Comparison of ENCODE assay signal across 8 cellular contexts in the genomic region with DNA sequence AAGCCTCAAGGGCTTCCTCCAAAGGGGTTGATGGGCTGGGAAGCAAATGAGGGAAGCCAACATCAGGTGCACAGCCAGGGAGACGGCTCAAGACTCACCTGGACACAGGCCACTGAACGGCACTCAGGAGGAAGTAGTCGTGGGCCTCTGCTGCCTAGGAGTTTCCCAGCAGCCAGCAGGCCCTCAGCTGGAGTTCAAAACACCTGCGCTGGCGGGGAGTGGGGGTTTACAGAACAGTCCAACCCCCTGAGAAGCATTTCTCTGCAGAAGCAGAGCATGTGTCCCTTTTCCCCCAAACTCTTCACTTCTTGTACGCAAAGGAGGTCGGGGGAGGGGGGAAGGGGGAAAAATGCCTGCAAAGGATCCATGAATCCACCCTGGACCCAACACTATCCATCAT. TPM values are rescaled to one million over a fixed set of nuclear protein-coding genes. Genes with fewer than 3 reads are reported as not detected.
DNase-seq lines count a peak whose midpoint lies in the region; TF ChIP-seq lines count a peak whose summit lies in the region.

No MANE protein-coding gene starts in this region.

- CTCF ChIA-PET in mammary epithelial cell (lab: Charles Lee; ENCODE audit: low non-redundant PET), result no interaction called here
- CTCF ChIA-PET in activated CD4-positive, alpha-beta memory T cell treated with anti-CD3 and anti-CD28 coated beads, Interleukin-2, amount 10 ng/mL, durations not matched to agents 7 days and 5 days (lab: Charles Lee), result interaction anchor here (1.0 to 7.2 kb wide), 4 partner anchors 16 to 151 kb away, joined by 4 to 86 read pairs (median 25); no protein-coding TSS in a partner anchor

- no peaks in the 10 kb centered on the region for H3K36me3 Mint-ChIP-seq in activated CD4-positive, alpha-beta memory T cell treated with anti-CD3 and anti-CD28 coated beads, Interleukin-2, amount 10 ng/mL, durations not matched to agents 7 days and 5 days (ENCODE audit: low read depth)

- H3K4me3 Mint-ChIP-seq in activated CD4-positive, alpha-beta memory T cell treated with anti-CD3 and anti-CD28 coated beads, Interleukin-2, amount 10 ng/mL, durations not matched to agents 7 days and 5 days, result no peak overlapping the region

- H2AFZ ChIP-seq in mammary epithelial cell (ENCODE audit: low read depth, low read length) (no peak overlapping the region), neuron (ENCODE audit: low read depth, low read length) (no peak overlapping the region)

- H3K27me3 ChIP-seq in mammary epithelial cell (ENCODE audit: insufficient read depth, low read length) (no peaks in the 10 kb centered on the region), neuron (ENCODE audit: insufficient read depth, low read length) (no peaks in the 10 kb centered on the region)

- intact Hi-C loops in mammary epithelial cell (cut with micrococcal nuclease), result loop anchor here (10.0 kb wide), 1 partner anchor 398 kb away; no protein-coding TSS in a partner anchor

- DNase-seq in Caki2 (ENCODE audit: low read depth), result peak; percentile 28
- DNase-seq in NCI-H2196 (lab: John Stamatoyannopoulos, UW; ENCODE audit: unreplicated experiment), result peak; percentile 31
- DNase-seq in mammary epithelial cell, result no peak
- no peak for DNase-seq in NCI-H187 treated with DMSO at 0.1 percent for 48 hours (lab: John Stamatoyannopoulos, UW)
- no peak for DNase-seq in activated naive CD4-positive, alpha-beta T cell treated with Interleukin-2 at 50 U/mL for 16 hours
- no peak for DNase-seq in activated CD4-positive, alpha-beta memory T cell treated with anti-CD3 and anti-CD28 coated beads, Interleukin-2, amount 10 ng/mL, durations not matched to agents 7 days and 5 days
- DNase-seq in foreskin fibroblast, result no peak

- no peak overlapping the region for H3K27ac ChIP-seq in mammary epithelial cell (ENCODE audit: insufficient read depth, low read depth, low read length)

- POLR2A ChIA-PET in activated CD4-positive, alpha-beta memory T cell treated with anti-CD3 and anti-CD28 coated beads, Interleukin-2, amount 10 ng/mL, durations not matched to agents 7 days and 5 days (lab: Charles Lee), result interaction anchor here (0.8 kb wide), 1 partner anchor 150 kb away, joined by 3 read pairs; no protein-coding TSS in a partner anchor

- no peaks in the 10 kb centered on the region for H3K9me3 Mint-ChIP-seq in activated CD4-positive, alpha-beta memory T cell treated with anti-CD3 and anti-CD28 coated beads, Interleukin-2, amount 10 ng/mL, durations not matched to agents 7 days and 5 days

- H3K27me3 Mint-ChIP-seq in activated CD4-positive, alpha-beta memory T cell treated with anti-CD3 and anti-CD28 coated beads, Interleukin-2, amount 10 ng/mL, durations not matched to agents 7 days and 5 days, result peaks cover 46% of the 10 kb centered on the region

- peak overlapping the region in 1 of 3 experiments; percentile 6 for H3K4me3 ChIP-seq in mammary epithelial cell (replicated peaks in 1 of 3; ENCODE audit: insufficient read depth in 1 of 3, low read depth in 2 of 3, low read length in 3 of 3)
- H3K4me3 ChIP-seq in neuron (ENCODE audit: low read length), result peak overlapping the region; percentile 52
- no peak overlapping the region for H3K4me3 ChIP-seq in foreskin fibroblast (ENCODE audit: low read depth in 1 of 2, low read length in 2 of 2)

- H3K4me2 ChIP-seq in mammary epithelial cell (ENCODE audit: insufficient read depth, low read depth, low read length), result peak overlapping the region; percentile 76

- H3K27ac Mint-ChIP-seq in activated CD4-positive, alpha-beta memory T cell treated with anti-CD3 and anti-CD28 coated beads, Interleukin-2, amount 10 ng/mL, durations not matched to agents 7 days and 5 days, result no peak overlapping the region

- H3K4me1 Mint-ChIP-seq in activated CD4-positive, alpha-beta memory T cell treated with anti-CD3 and anti-CD28 coated beads, Interleukin-2, amount 10 ng/mL, durations not matched to agents 7 days and 5 days, result peaks cover 31% of the 10 kb centered on the region

- H3K9ac ChIP-seq in mammary epithelial cell (ENCODE audit: insufficient read depth, low read length), result no peak overlapping the region

- in situ Hi-C loops in Caki2 (cut with HindIII; ENCODE audit: low pct_unique_long_range_greater_than_20kb, low sequenced_read_pairs) (no loop called here), mammary epithelial cell (cut with MboI; ENCODE audit: low sequenced_read_pairs in 2 of 2) (no loop called here)

- no peaks in the 10 kb centered on the region for H3K79me2 ChIP-seq in mammary epithelial cell (ENCODE audit: insufficient read depth, low read length)

- peaks cover 32% of the 10 kb centered on the region for H3K4me1 ChIP-seq in mammary epithelial cell (ENCODE audit: insufficient read depth, low read length)
- H3K4me1 ChIP-seq in neuron (ENCODE audit: insufficient read depth, low read length), result peaks cover 55% of the 10 kb centered on the region

- no peaks in the 10 kb centered on the region for H3K36me3 ChIP-seq in mammary epithelial cell (ENCODE audit: insufficient read depth, low read length)
- no peaks in the 10 kb centered on the region for H3K36me3 ChIP-seq in neuron (ENCODE audit: insufficient read depth, low read length)

- BruUV-seq in mammary epithelial cell (replicated peaks; lab: Mats Ljungman, UMichigan), result no TSS peak

- 39% methylated on average over 7 of the region's 7 CpGs for WGBS in mammary epithelial cell (ENCODE audit: low coverage, missing lambda C conversion rate)

- TF ChIP-seq CTCF in mammary epithelial cell (conservative IDR thresholded peaks at IDR 0.05 in 1 of 2, IDR thresholded peaks at IDR 0.05 in 1 of 2; ENCODE audit: extremely low read depth in 1 of 2, insufficient read depth in 1 of 2, low read depth in 1 of 2, low read length in 2 of 2) (no peak), foreskin fibroblast (IDR thresholded peaks at IDR 0.05; ENCODE audit: low read depth, low read length) (no peak)

- dilution Hi-C loops in mammary epithelial cell (cut with HindIII; ENCODE audit: low sequenced_read_pairs), result no loop called here

- no peaks in the 10 kb centered on the region for H3K9me3 ChIP-seq in mammary epithelial cell (replicated peaks; ENCODE audit: insufficient read depth, low read length)
- H3K9me3 ChIP-seq in neuron (ENCODE audit: low read length), result no peaks in the 10 kb centered on the region

- no peaks in the 10 kb centered on the region for H4K20me1 ChIP-seq in mammary epithelial cell (ENCODE audit: insufficient read depth, low read length)

RNA-seq across cellular contexts. Expression of a gene that starts 2.3 kb away (rescaled TPM):
- 3.9 and 6.6 TPM in 2 replicates for total RNA-seq in Caki2 (2014; rRNA removed; shearing (Covaris generic); ENCODE audit: low replicate concordance)
- total RNA-seq in mammary epithelial cell, result 1 to 10 TPM; 3.2 to 9.7 TPM
- 1.9 TPM for polyA plus RNA-seq in mammary epithelial cell
- 5.3 TPM for polyA minus RNA-seq in mammary epithelial cell
- total RNA-seq in activated CD4-positive, alpha-beta memory T cell treated with anti-CD3 and anti-CD28 coated beads, Interleukin-2, amount 10 ng/mL, durations not matched to agents 7 days and 5 days, result 1 to 10 TPM; 4.5 to 4.8 TPM

Comparison
In these comparisons a context has a peak if more than half of its experiments do, and no peak if none do; other contexts are left out.
1. DNase-seq: peak in Caki2 (single experiment) and NCI-H2196 (single experiment); none in mammary epithelial cell (single experiment), NCI-H187 treated with DMSO at 0.1 percent for 48 hours (single experiment), activated naive CD4-positive, alpha-beta T cell treated with Interleukin-2 at 50 U/mL for 16 hours (single experiment), activated CD4-positive, alpha-beta memory T cell treated with anti-CD3 and anti-CD28 coated beads, Interleukin-2, amount 10 ng/mL, durations not matched to agents 7 days and 5 days (single experiment) and foreskin fibroblast (0 of 2).